ENCODE assay signal across 8 cellular contexts in the genomic region with DNA sequence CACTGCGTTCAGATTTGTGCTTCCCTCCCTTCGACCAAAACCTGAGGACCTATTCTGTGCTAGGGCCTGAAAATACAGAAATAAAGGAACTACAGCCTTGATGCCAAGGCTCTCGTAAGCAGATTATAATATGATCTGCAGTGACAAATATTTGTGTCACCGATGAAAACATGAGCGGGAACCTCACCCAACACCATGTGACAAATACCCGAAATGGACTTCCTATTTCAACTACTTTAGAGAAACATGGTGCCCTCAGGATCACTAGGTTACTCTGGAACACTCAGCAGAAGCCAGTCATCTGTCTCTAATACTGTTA. TPM values are rescaled to one million over a fixed set of nuclear protein-coding genes. Genes with fewer than 3 reads are reported as not detected.
DNase-seq lines count a peak whose midpoint lies in the region; ATAC-seq and TF ChIP-seq lines count a peak whose summit lies in the region.

No MANE protein-coding gene starts in this region.

- CTCF ChIA-PET in activated naive CD4-positive, alpha-beta T cell treated with anti-CD3 and anti-CD28 coated beads, Interleukin-2, amount 10 ng/mL, durations not matched to agents 7 days and 5 days (lab: Charles Lee): no interaction called here

- H3K9me3 Mint-ChIP-seq in activated naive CD4-positive, alpha-beta T cell treated with anti-CD3 and anti-CD28 coated beads, Interleukin-2, amount 10 ng/mL, durations not matched to agents 7 days and 5 days: no peaks in the 10 kb centered on the region

- DNase-seq in activated naive CD4-positive, alpha-beta T cell treated with anti-CD3 and anti-CD28 coated beads, Interleukin-2, amount 10 ng/mL, durations not matched to agents 7 days and 5 days: no peak
- no peak for DNase-seq in activated naive CD4-positive, alpha-beta T cell treated with anti-CD3 and anti-CD28 coated beads, Interleukin-2, amount 50 U/mL, for 16 hours
- no peak for DNase-seq in heart right ventricle

- H3K4me2 ChIP-seq in skeletal muscle satellite cell (ENCODE audit: low read length): peak overlapping the region; percentile 93

- peak overlapping the region; percentile 63 for H3K27ac Mint-ChIP-seq in activated naive CD4-positive, alpha-beta T cell treated with anti-CD3 and anti-CD28 coated beads, Interleukin-2, amount 10 ng/mL, durations not matched to agents 7 days and 5 days

- H3K27me3 ChIP-seq in heart right ventricle: no peaks in the 10 kb centered on the region
- H3K27me3 ChIP-seq in skeletal muscle satellite cell (ENCODE audit: control insufficient read depth, insufficient read depth, low read length): peaks cover 4% of the 10 kb centered on the region

- H3K4me3 ChIP-seq in WI38 (ENCODE audit: low read depth, low read length): peak overlapping the region; percentile 70
- H3K4me3 ChIP-seq in heart right ventricle: peak overlapping the region; percentile 74 to 94 (median 87)
- peak overlapping the region; percentile 90 for H3K4me3 ChIP-seq in skeletal muscle satellite cell (ENCODE audit: low read length)

- WGBS in heart right ventricle, 2 donors: 37 to 39% methylated on average over 6 of the region's 6 CpGs

- peak overlapping the region; percentile 80 for H3K4me3 Mint-ChIP-seq in activated naive CD4-positive, alpha-beta T cell treated with anti-CD3 and anti-CD28 coated beads, Interleukin-2, amount 10 ng/mL, durations not matched to agents 7 days and 5 days

- H3K4me1 Mint-ChIP-seq in activated naive CD4-positive, alpha-beta T cell treated with anti-CD3 and anti-CD28 coated beads, Interleukin-2, amount 10 ng/mL, durations not matched to agents 7 days and 5 days: peaks cover 29% of the 10 kb centered on the region

- H3K9me3 ChIP-seq in heart right ventricle (no peaks in the 10 kb centered on the region), skeletal muscle satellite cell (replicated peaks; ENCODE audit: low read length) (no peaks in the 10 kb centered on the region)

- H3K36me3 ChIP-seq in heart right ventricle (peaks cover 0 to 32% (median 5%) of the 10 kb centered on the region in 9 donors), skeletal muscle satellite cell (ENCODE audit: insufficient read depth, low read length) (peaks cover 20% of the 10 kb centered on the region)

- peak overlapping the region; percentile 72 to 97 (median 92) for H3K27ac ChIP-seq in heart right ventricle

- no peak for TF ChIP-seq CTCF in WI38 (IDR thresholded peaks at IDR 0.05; ENCODE audit: low read depth, low read length)
- no peak for TF ChIP-seq CTCF in heart right ventricle (IDR thresholded peaks at IDR 0.05)

- H3K27me3 Mint-ChIP-seq in activated naive CD4-positive, alpha-beta T cell treated with anti-CD3 and anti-CD28 coated beads, Interleukin-2, amount 10 ng/mL, durations not matched to agents 7 days and 5 days: peaks cover 35% of the 10 kb centered on the region

- peaks cover 23% of the 10 kb centered on the region for H3K36me3 Mint-ChIP-seq in activated naive CD4-positive, alpha-beta T cell treated with anti-CD3 and anti-CD28 coated beads, Interleukin-2, amount 10 ng/mL, durations not matched to agents 7 days and 5 days

- peak overlapping the region; percentile 68 for H3K9ac ChIP-seq in skeletal muscle satellite cell (ENCODE audit: low read depth, low read length)

- intact Hi-C loops in heart right ventricle (cut with DNase I): no loop called here

- ATAC-seq in heart right ventricle (peak in 6 of 8 donors; percentile 25 to 64 (median 58)), HG03565 (IDR thresholded peaks at IDR 0.05; ENCODE audit: unreplicated experiment) (no peak), HG03442 (IDR thresholded peaks at IDR 0.05; ENCODE audit: unreplicated experiment) (no peak), GM19467 (IDR thresholded peaks at IDR 0.05; ENCODE audit: unreplicated experiment) (no peak)

- peaks cover 8 to 32% (median 17%) of the 10 kb centered on the region in 9 donors for H3K4me1 ChIP-seq in heart right ventricle
- H3K4me1 ChIP-seq in skeletal muscle satellite cell (ENCODE audit: control insufficient read depth, insufficient read depth, low read length): peaks cover 15% of the 10 kb centered on the region

RNA-seq across cellular contexts. Expression of a gene that starts 0.5 kb away (rescaled TPM):
- 10 to 100 TPM; 64.5 to 88.4 (median 76.7) TPM for total RNA-seq in heart right ventricle
- polyA plus RNA-seq in heart right ventricle: 10 to 100 TPM; 48.7 to 49.8 TPM
- total RNA-seq in skeletal muscle satellite cell (2012; rRNA removed): 81.6 and 87.2 TPM in 2 replicates

RNA-seq across cellular contexts. Expression of a gene that starts 13.5 kb away (rescaled TPM):
- total RNA-seq in heart right ventricle: 10 to 100 TPM in 9 of 10 donors, 1 to 10 TPM in 1; 8.0 to 36.3 (median 20.7) TPM
- polyA plus RNA-seq in heart right ventricle: 10 to 100 TPM in 1 of 2 donors, 1 to 10 TPM in 1; 2.1 to 13.7 TPM
- 2.0 and 2.4 TPM in 2 replicates for total RNA-seq in skeletal muscle satellite cell (2012; rRNA removed)

Comparison
In these comparisons a context has a peak if more than half of its experiments do, and no peak if none do; other contexts are left out.
1. ATAC-seq: peak in heart right ventricle (6 of 8); none in HG03565 (single experiment), HG03442 (single experiment) and GM19467 (single experiment).
2. Peak in every context shown above with its lines, with median percentiles within 50 percentile points of each other: H3K4me3 ChIP-seq.